8 cellular contexts compared by ENCODE assay signal in the genomic region with DNA sequence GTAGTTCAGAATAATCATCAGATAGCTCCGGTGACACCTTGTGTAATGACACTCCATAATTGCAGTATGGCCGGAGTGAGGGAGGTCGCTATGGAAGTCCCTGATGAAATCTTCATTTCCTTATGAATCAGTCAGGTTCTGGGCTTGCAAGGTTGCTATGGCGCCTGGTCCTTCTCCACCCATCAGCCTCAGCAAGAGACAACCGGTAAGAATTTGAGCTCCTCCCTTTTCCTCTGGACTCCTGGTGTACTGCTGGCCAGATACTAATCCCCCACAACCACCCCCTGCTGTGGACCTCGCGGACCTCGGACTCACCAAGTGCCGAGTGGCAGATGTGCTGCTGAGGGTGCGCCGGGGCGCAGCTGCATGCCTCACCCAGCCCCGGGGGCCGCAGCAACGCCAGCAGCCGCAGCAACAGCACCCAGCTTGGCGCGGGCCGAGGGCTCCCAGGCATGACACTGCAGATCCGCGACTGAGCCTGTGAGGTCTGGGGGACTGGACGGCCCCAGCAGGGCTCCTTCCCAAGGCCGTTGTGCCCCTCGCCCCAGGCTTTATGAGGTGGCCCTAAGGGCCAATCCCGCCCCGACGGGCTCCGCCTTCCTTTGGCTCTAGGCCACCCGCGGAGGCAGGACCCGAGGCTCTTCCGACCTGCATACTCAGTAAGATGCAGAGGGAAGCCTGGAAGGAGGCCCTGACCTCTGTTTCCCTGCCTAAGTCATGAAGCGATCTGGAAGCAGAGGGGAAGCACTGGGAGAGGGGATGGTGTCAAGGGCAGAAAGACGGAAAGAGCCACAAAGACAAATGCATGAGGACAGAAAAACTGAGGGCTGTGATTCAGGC. TPM values are rescaled to one million over a fixed set of nuclear protein-coding genes. Genes with fewer than 3 reads are reported as not detected.
DNase-seq lines count a peak whose midpoint lies in the region; TF ChIP-seq lines count a peak whose summit lies in the region.

A gene (minus strand): TSS at position 526 of the 840 bp plus-strand sequence. CDS start 72 bp downstream, at position 454.

- peaks cover 37% of the 10 kb centered on the region for H3K27me3 Mint-ChIP-seq in activated T-helper 1 cell treated with anti-CD3 and anti-CD28 coated beads, Interleukin-12 subunit alpha, Interleukin-12 subunit beta, Interleukin-2, Interleukin-4 antibody, amounts not matched to agents 30 ng/mL and 10 ng/mL and 1 ng/mL, durations not matched to agents 14 hours and 24 hours and 36 hours (ENCODE audit: insufficient read depth)

- no peaks in the 10 kb centered on the region for H3K9me3 Mint-ChIP-seq in activated T-helper 1 cell treated with anti-CD3 and anti-CD28 coated beads, Interleukin-12 subunit alpha, Interleukin-12 subunit beta, Interleukin-2, Interleukin-4 antibody, amounts not matched to agents 30 ng/mL and 10 ng/mL and 1 ng/mL, durations not matched to agents 14 hours and 24 hours and 36 hours

- DNase-seq in DMS53 (lab: John Stamatoyannopoulos, UW) (peak; percentile 52), DMS53 treated with DMSO at 0.1 percent for 48 hours (lab: John Stamatoyannopoulos, UW; ENCODE audit: unreplicated experiment) (no peak), cardiac fibroblast (ENCODE audit: low read depth in 2 of 2) (peak; percentile 61 to 63), kidney tubule cell (ENCODE audit: low spot score) (peak; percentile 68), D341Med (ENCODE audit: low spot score) (no peak), superior temporal gyrus (ENCODE audit: extremely low spot score) (no peak)
- no peak for DNase-seq in activated T-helper 1 cell treated with anti-CD3 and anti-CD28 coated beads, Interleukin-12 subunit alpha, Interleukin-12 subunit beta, Interleukin-2, Interleukin-4 antibody, amounts not matched to agents 30 ng/mL and 10 ng/mL and 1 ng/mL, durations not matched to agents 14 hours and 24 hours and 36 hours (ENCODE audit: low spot score)

- intact Hi-C loops in activated T-helper 1 cell treated with anti-CD3 and anti-CD28 coated beads, Interleukin-12 subunit alpha, Interleukin-12 subunit beta, Interleukin-2, Interleukin-4 antibody, amounts not matched to agents 30 ng/mL and 10 ng/mL and 1 ng/mL, durations not matched to agents 14 hours and 24 hours and 36 hours (cut with micrococcal nuclease): no loop called here

- H3K4me3 ChIP-seq in cardiac fibroblast (replicated peaks in 1 of 2; ENCODE audit: low read depth in 2 of 2, low read length in 2 of 2): peak within 1 kb of the TSS; percentile 29 to 40

- no peak for TF ChIP-seq CTCF in cardiac fibroblast (IDR thresholded peaks at IDR 0.05; ENCODE audit: low read depth, low read length)
- TF ChIP-seq CTCF in subcutaneous adipose tissue (IDR thresholded peaks at IDR 0.05; ENCODE audit: low read depth): no peak

- peaks cover 12% of the 10 kb centered on the region for H3K4me1 Mint-ChIP-seq in activated T-helper 1 cell treated with anti-CD3 and anti-CD28 coated beads, Interleukin-12 subunit alpha, Interleukin-12 subunit beta, Interleukin-2, Interleukin-4 antibody, amounts not matched to agents 30 ng/mL and 10 ng/mL and 1 ng/mL, durations not matched to agents 14 hours and 24 hours and 36 hours (ENCODE audit: low read depth)

- no peak within 1 kb of the TSS for H3K27ac Mint-ChIP-seq in activated T-helper 1 cell treated with anti-CD3 and anti-CD28 coated beads, Interleukin-12 subunit alpha, Interleukin-12 subunit beta, Interleukin-2, Interleukin-4 antibody, amounts not matched to agents 30 ng/mL and 10 ng/mL and 1 ng/mL, durations not matched to agents 14 hours and 24 hours and 36 hours

- no peak within 1 kb of the TSS for H3K4me3 Mint-ChIP-seq in activated T-helper 1 cell treated with anti-CD3 and anti-CD28 coated beads, Interleukin-12 subunit alpha, Interleukin-12 subunit beta, Interleukin-2, Interleukin-4 antibody, amounts not matched to agents 30 ng/mL and 10 ng/mL and 1 ng/mL, durations not matched to agents 14 hours and 24 hours and 36 hours

- H3K36me3 Mint-ChIP-seq in activated T-helper 1 cell treated with anti-CD3 and anti-CD28 coated beads, Interleukin-12 subunit alpha, Interleukin-12 subunit beta, Interleukin-2, Interleukin-4 antibody, amounts not matched to agents 30 ng/mL and 10 ng/mL and 1 ng/mL, durations not matched to agents 14 hours and 24 hours and 36 hours (ENCODE audit: low read depth): no peaks in the 10 kb centered on the region

RNA-seq across cellular contexts. Expression of the gene that starts here (rescaled TPM):
- 100 to 1,000 TPM in 3 of 4 donors, 10 to 100 TPM in 1; 97.2 to 362 (median 213) TPM for total RNA-seq in subcutaneous adipose tissue
- 0.12 TPM in 1 of 2 replicates, not detected in the other for total RNA-seq in activated T-helper 1 cell treated with anti-CD3 and anti-CD28 coated beads, Interleukin-12 subunit alpha, Interleukin-12 subunit beta, Interleukin-2, Interleukin-4 antibody, amounts not matched to agents 30 ng/mL and 10 ng/mL and 1 ng/mL, durations not matched to agents 14 hours and 24 hours and 36 hours

Comparison
In these comparisons a context has a peak if more than half of its experiments do, and no peak if none do; other contexts are left out.
1. RNA of the gene that starts here (total RNA-seq): 97.2 to 362 TPM in subcutaneous adipose tissue; 0.12 TPM in activated T-helper 1 cell treated with anti-CD3 and anti-CD28 coated beads, Interleukin-12 subunit alpha, Interleukin-12 subunit beta, Interleukin-2, Interleukin-4 antibody, amounts not matched to agents 30 ng/mL and 10 ng/mL and 1 ng/mL, durations not matched to agents 14 hours and 24 hours and 36 hours; every median in the first group is over 10 times any median in the second.
2. DNase-seq: peak in DMS53 (single experiment), cardiac fibroblast (2 of 2) and kidney tubule cell (single experiment); none in DMS53 treated with DMSO at 0.1 percent for 48 hours (single experiment), D341Med (single experiment), activated T-helper 1 cell treated with anti-CD3 and anti-CD28 coated beads, Interleukin-12 subunit alpha, Interleukin-12 subunit beta, Interleukin-2, Interleukin-4 antibody, amounts not matched to agents 30 ng/mL and 10 ng/mL and 1 ng/mL, durations not matched to agents 14 hours and 24 hours and 36 hours (single experiment) and superior temporal gyrus (single experiment).